ENCODE assay signal across 15 cellular contexts in genomic region chr4:38600575-38600974, GRCh38.
DNase-seq lines count a peak whose midpoint lies in the region; ATAC-seq and TF ChIP-seq lines count a peak whose summit lies in the region.
"Had no signal": no experiment of that assay in that cellular context is flagged by ENCODE, and none has a peak within 500 bp of the region (broad histone marks: within the 10 kb centered on the region; RNA-seq: fewer than 3 reads in every experiment).

No MANE protein-coding gene starts in this region.

- no peaks in the 10 kb centered on the region for H3K36me3 Mint-ChIP-seq in effector memory CD8-positive, alpha-beta T cell (ENCODE audit: insufficient read depth)
- no peaks in the 10 kb centered on the region for H3K36me3 Mint-ChIP-seq in stimulated activated memory B cell treated with anti-CD40 and anti-IgM and Interleukin-4, amounts not matched to agents 10 μg/mL and 1 μg/mL and 100 μg/mL, for 72 hours

- H3K4me3 ChIP-seq in GM12865 (ENCODE audit: low read depth, low read length): no peak overlapping the region
- H3K4me3 ChIP-seq: thyroid gland had no signal

- no peaks in the 10 kb centered on the region for H3K9me3 Mint-ChIP-seq in effector memory CD8-positive, alpha-beta T cell
- no peaks in the 10 kb centered on the region for H3K9me3 Mint-ChIP-seq in stimulated activated memory B cell treated with anti-CD40 and anti-IgM and Interleukin-4, amounts not matched to agents 10 μg/mL and 1 μg/mL and 100 μg/mL, for 72 hours
- H3K9me3 Mint-ChIP-seq: activated CD8-positive, alpha-beta T cell treated with anti-CD3 and anti-CD28 coated beads for 36 hours had no signal

- POLR2A ChIA-PET in RWPE1 (lab: Yijun Ruan, JAX; ENCODE audit: low non-redundant PET): no interaction called here

- intact Hi-C loops in sciatic nerve (cut with DNase I): no loop called here

- H3K27me3 Mint-ChIP-seq in effector memory CD8-positive, alpha-beta T cell: no peaks in the 10 kb centered on the region
- H3K27me3 Mint-ChIP-seq in stimulated activated memory B cell treated with anti-CD40 and anti-IgM and Interleukin-4, amounts not matched to agents 10 μg/mL and 1 μg/mL and 100 μg/mL, for 72 hours: no peaks in the 10 kb centered on the region
- H3K27me3 Mint-ChIP-seq: activated CD8-positive, alpha-beta T cell treated with anti-CD3 and anti-CD28 coated beads for 36 hours had no signal

- H3K27ac Mint-ChIP-seq in effector memory CD8-positive, alpha-beta T cell: peak overlapping the region in 1 of 2 donors; percentile 82
- no peak overlapping the region for H3K27ac Mint-ChIP-seq in stimulated activated memory B cell treated with anti-CD40 and anti-IgM and Interleukin-4, amounts not matched to agents 10 μg/mL and 1 μg/mL and 100 μg/mL, for 72 hours
- H3K27ac Mint-ChIP-seq: activated CD8-positive, alpha-beta T cell treated with anti-CD3 and anti-CD28 coated beads for 36 hours; activated T-cell treated with anti-CD3 and anti-CD28 coated beads, Interleukin-2, amount 50 U/mL, for 72 hours had no signal

- no peak overlapping the region for H3K4me3 Mint-ChIP-seq in effector memory CD8-positive, alpha-beta T cell
- H3K4me3 Mint-ChIP-seq in stimulated activated memory B cell treated with anti-CD40 and anti-IgM and Interleukin-4, amounts not matched to agents 10 μg/mL and 1 μg/mL and 100 μg/mL, for 72 hours: no peak overlapping the region
- H3K4me3 Mint-ChIP-seq: activated CD8-positive, alpha-beta T cell treated with anti-CD3 and anti-CD28 coated beads for 36 hours; activated T-cell treated with anti-CD3 and anti-CD28 coated beads, Interleukin-2, amount 50 U/mL, for 72 hours had no signal

- peak; percentile 24 for DNase-seq in GM12865 (ENCODE audit: low read depth)
- DNase-seq in NCI-H748 (lab: John Stamatoyannopoulos, UW; ENCODE audit: unreplicated experiment): peak; percentile 6
- DNase-seq in effector memory CD8-positive, alpha-beta T cell: peak in 1 of 3 experiments; percentile 5
- no peak for DNase-seq in sciatic nerve (ENCODE audit: low spot score)
- no peak for DNase-seq in inferior parietal cortex (ENCODE audit: extremely low spot score)
- no peak for DNase-seq in RWPE1 (ENCODE audit: low spot score)
- DNase-seq: activated CD8-positive, alpha-beta T cell treated with anti-CD3 and anti-CD28 coated beads for 36 hours; activated T-cell treated with anti-CD3 and anti-CD28 coated beads, Interleukin-2, amount 50 U/mL, for 72 hours; effector CD4-positive, alpha-beta T cell; NCI-H146; occipital lobe had no signal

- TF ChIP-seq CTCF in GM12865 (IDR thresholded peaks at IDR 0.05; ENCODE audit: insufficient read depth, low read depth, low read length, missing control alignments) (no peak), RWPE1 (conservative IDR thresholded peaks at IDR 0.05; ENCODE audit: low read depth) (no peak)

- H3K27ac ChIP-seq in RWPE1: no peak overlapping the region
- H3K27ac ChIP-seq: C4-2B, HL-60 had no signal

- CTCF ChIA-PET in RWPE1 (lab: Yijun Ruan, JAX): interaction anchor here (0.8 kb wide), 1 partner anchor 8 kb away, joined by 3 read pairs; no protein-coding TSS in a partner anchor

- H3K4me1 Mint-ChIP-seq in effector memory CD8-positive, alpha-beta T cell (ENCODE audit: low read depth in 2 of 2): peaks cover 14 to 29% of the 10 kb centered on the region in 2 donors
- H3K4me1 Mint-ChIP-seq in stimulated activated memory B cell treated with anti-CD40 and anti-IgM and Interleukin-4, amounts not matched to agents 10 μg/mL and 1 μg/mL and 100 μg/mL, for 72 hours: no peaks in the 10 kb centered on the region

- peak; percentile 68 for ATAC-seq in effector memory CD8-positive, alpha-beta T cell (replicated peaks)
- peak; percentile 55 for ATAC-seq in sciatic nerve
- no peak for ATAC-seq in stimulated activated memory B cell treated with anti-CD40 and anti-IgM and Interleukin-4, amounts not matched to agents 10 μg/mL and 1 μg/mL and 100 μg/mL, for 72 hours
- ATAC-seq: activated CD8-positive, alpha-beta T cell treated with anti-CD3 and anti-CD28 coated beads for 36 hours; activated T-cell treated with anti-CD3 and anti-CD28 coated beads, Interleukin-2, amount 50 U/mL, for 72 hours had no signal

Comparison
In these comparisons a context has a peak if more than half of its experiments do, and no peak if none do; other contexts are left out.
1. DNase-seq: peak in GM12865 (single experiment) and NCI-H748 (single experiment); none in sciatic nerve (single experiment), inferior parietal cortex (single experiment) and RWPE1 (single experiment).